ENCODE assay signal across 27 cellular contexts in genomic region chr18:65623686-65624085, GRCh38.
"Had no signal": no experiment of that assay in that cellular context is flagged by ENCODE, and none has a peak within 500 bp of the region (broad histone marks: within the 10 kb centered on the region; RNA-seq: fewer than 3 reads in every experiment).

No MANE protein-coding gene starts in this region.

- H3K4me3 Mint-ChIP-seq: memory B cell; naive thymus-derived CD4-positive, alpha-beta T cell; natural killer cell treated with Interleukin-12 subunit alpha and Interleukin-12 subunit beta and Interleukin-15 and Interleukin-18, amount 100 ng/mL, for 72 hours; neural crest cell; stimulated activated naive CD8-positive, alpha-beta T cell treated with anti-CD3 and anti-CD28 coated beads, Interleukin-15, Interleukin-2, amounts not matched to agents 100 ng/mL and 50 ng/mL, for 24 hours had no signal

- H3K27me3 ChIP-seq: ovary, right atrium auricular region, suprapubic skin, tibial artery, upper lobe of right lung had no signal

- H3K4me1 Mint-ChIP-seq: memory B cell; naive thymus-derived CD4-positive, alpha-beta T cell; neural crest cell had no signal

- H3K27me3 Mint-ChIP-seq: memory B cell; naive thymus-derived CD4-positive, alpha-beta T cell; natural killer cell treated with Interleukin-12 subunit alpha and Interleukin-12 subunit beta and Interleukin-15 and Interleukin-18, amount 100 ng/mL, for 72 hours; progenitor cell of endocrine pancreas; stimulated activated naive CD8-positive, alpha-beta T cell treated with anti-CD3 and anti-CD28 coated beads, Interleukin-15, Interleukin-2, amounts not matched to agents 100 ng/mL and 50 ng/mL, for 24 hours had no signal

- H3K9me3 ChIP-seq: left ventricle myocardium inferior, mucosa of descending colon, ovary, right atrium auricular region, suprapubic skin, thoracic aorta, tibial artery, upper lobe of right lung had no signal

- DNase-seq: head of caudate nucleus; hippocampal formation; kidney; left colon; left ventricle myocardium inferior; midbrain; mucosa of descending colon; naive thymus-derived CD4-positive, alpha-beta T cell; ovary; stimulated activated CD4-positive, alpha-beta T cell treated with anti-CD3 and anti-CD28 coated beads, Interleukin-12 subunit alpha, Interleukin-12 subunit beta, amount 100 ng/mL, for 4 hours; stimulated activated CD4-positive, alpha-beta T cell treated with anti-CD3 and anti-CD28 coated beads, Interleukin-15, amount 100 ng/mL, for 24 hours; stimulated activated CD4-positive, alpha-beta T cell treated with anti-CD3 and anti-CD28 coated beads, Interleukin-2, amount 100 ng/mL, for 24 hours; stimulated activated CD4-positive, alpha-beta T cell treated with anti-CD3 and anti-CD28 coated beads, Interleukin-4, amount 100 ng/mL, for 1 hour; stimulated activated naive CD4-positive, alpha-beta T cell; tibial artery; trophoblast cell; upper lobe of right lung had no signal

- H3K36me3 ChIP-seq: left ventricle myocardium inferior, ovary, right atrium auricular region, suprapubic skin, thoracic aorta, tibial artery, upper lobe of right lung had no signal

- ATAC-seq: left colon; mucosa of descending colon; naive thymus-derived CD4-positive, alpha-beta T cell; natural killer cell treated with Interleukin-12 subunit alpha and Interleukin-12 subunit beta and Interleukin-15 and Interleukin-18, amount 100 ng/mL, for 72 hours; sciatic nerve; upper lobe of right lung had no signal

- H3K36me3 Mint-ChIP-seq: memory B cell; naive thymus-derived CD4-positive, alpha-beta T cell had no signal

- H3K9me3 Mint-ChIP-seq: memory B cell, neural crest cell had no signal

- H3K4me1 ChIP-seq: left ventricle myocardium inferior, right atrium auricular region, suprapubic skin, tibial artery, upper lobe of right lung had no signal

- H3K4me3 ChIP-seq: left ventricle myocardium inferior, mucosa of descending colon, ovary, right atrium auricular region, skin epidermis, suprapubic skin, thoracic aorta, tibial artery, upper lobe of right lung had no signal

- H3K27ac ChIP-seq: left ventricle myocardium inferior, ovary, right atrium auricular region, skin epidermis, suprapubic skin, thoracic aorta, tibial artery, upper lobe of right lung had no signal

- H3K27ac Mint-ChIP-seq: memory B cell; naive thymus-derived CD4-positive, alpha-beta T cell; natural killer cell treated with Interleukin-12 subunit alpha and Interleukin-12 subunit beta and Interleukin-15 and Interleukin-18, amount 100 ng/mL, for 72 hours; progenitor cell of endocrine pancreas; stimulated activated naive CD8-positive, alpha-beta T cell treated with anti-CD3 and anti-CD28 coated beads, Interleukin-15, Interleukin-2, amounts not matched to agents 100 ng/mL and 50 ng/mL, for 24 hours had no signal
